In genomic region chr22:39933741-39934140, GRCh38 we compare ENCODE assay signal across 21 cellular contexts. TPM values are rescaled to one million over a fixed set of nuclear protein-coding genes. Genes with fewer than 3 reads are reported as not detected.
DNase-seq lines count a peak whose midpoint lies in the region; ATAC-seq and TF ChIP-seq lines count a peak whose summit lies in the region.
"Had no signal": no experiment of that assay in that cellular context is flagged by ENCODE, and none has a peak within 500 bp of the region (broad histone marks: within the 10 kb centered on the region; RNA-seq: fewer than 3 reads in every experiment).

No MANE protein-coding gene starts in this region.

- H3K27me3 ChIP-seq in SJCRH30: peaks cover 13% of the 10 kb centered on the region; the same call in 1 of the 2 replicates
- H3K27me3 ChIP-seq: ascending aorta had no signal

- DNase-seq in activated CD4-positive, alpha-beta T cell treated with anti-CD3 and anti-CD28 coated beads, Interleukin-2, amount 10 ng/mL, durations not matched to agents 24 days and 14 days: peak; percentile 77
- no peak for DNase-seq in activated CD4-positive, alpha-beta T cell treated with anti-CD3 and anti-CD28 coated beads, Interleukin-2, amount 50 U/mL, for 4 hours
- peak; percentile 57 for DNase-seq in OCI-LY7 (ENCODE audit: low spot score)
- DNase-seq in central memory CD8-positive, alpha-beta T cell (ENCODE audit: low spot score in 2 of 2): no peak
- no peak for DNase-seq in stimulated activated effector memory CD8-positive, alpha-beta T cell treated with anti-CD3 and anti-CD28 coated beads, Interleukin-12 subunit alpha, Interleukin-12 subunit beta, amount 100 ng/mL, for 72 hours (ENCODE audit: low spot score in 2 of 2)
- DNase-seq in RWPE1 (ENCODE audit: low spot score): no peak
- DNase-seq in SJCRH30: no peak
- DNase-seq: Caco-2, left colon, NCI-H1694, NCI-H345, RPMI8226, stomach had no signal

- peaks cover 4% of the 10 kb centered on the region for H3K36me3 Mint-ChIP-seq in activated CD4-positive, alpha-beta T cell treated with anti-CD3 and anti-CD28 coated beads, Interleukin-2, amount 10 ng/mL, durations not matched to agents 24 days and 14 days (ENCODE audit: low read depth)
- H3K36me3 Mint-ChIP-seq in central memory CD8-positive, alpha-beta T cell (ENCODE audit: insufficient read depth): peaks cover 27% of the 10 kb centered on the region
- H3K36me3 Mint-ChIP-seq in stimulated activated effector memory CD8-positive, alpha-beta T cell treated with anti-CD3 and anti-CD28 coated beads, Interleukin-12 subunit alpha, Interleukin-12 subunit beta, amount 100 ng/mL, for 72 hours: peaks cover 13% of the 10 kb centered on the region

- H4K20me1 ChIP-seq in OCI-LY7 (ENCODE audit: insufficient read depth, low read length): no peaks in the 10 kb centered on the region

- no peaks in the 10 kb centered on the region for H3K27me3 Mint-ChIP-seq in activated CD4-positive, alpha-beta T cell treated with anti-CD3 and anti-CD28 coated beads, Interleukin-2, amount 10 ng/mL, durations not matched to agents 24 days and 14 days
- H3K27me3 Mint-ChIP-seq in central memory CD8-positive, alpha-beta T cell: no peaks in the 10 kb centered on the region

- no TSS peak for BruUV-seq in OCI-LY7 (replicated peaks; lab: Mats Ljungman, UMichigan)

- H3K9me3 ChIP-seq in OCI-LY7 (ENCODE audit: low read length): no peaks in the 10 kb centered on the region
- H3K9me3 ChIP-seq in SJCRH30 (replicated peaks): no peaks in the 10 kb centered on the region
- H3K9me3 ChIP-seq: A549, ascending aorta, Caco-2, stomach had no signal

- H3K4me3 ChIP-seq in OCI-LY7 (ENCODE audit: low read depth, low read length, poor library complexity, severe bottlenecking): no peak overlapping the region
- H3K4me3 ChIP-seq in SJCRH30: no peak overlapping the region
- H3K4me3 ChIP-seq: A549, ascending aorta, smooth muscle cell, stomach had no signal

- no peaks in the 10 kb centered on the region for H3K9me3 Mint-ChIP-seq in activated CD4-positive, alpha-beta T cell treated with anti-CD3 and anti-CD28 coated beads, Interleukin-2, amount 10 ng/mL, durations not matched to agents 24 days and 14 days
- H3K9me3 Mint-ChIP-seq in central memory CD8-positive, alpha-beta T cell: no peaks in the 10 kb centered on the region
- H3K9me3 Mint-ChIP-seq in stimulated activated effector memory CD8-positive, alpha-beta T cell treated with anti-CD3 and anti-CD28 coated beads, Interleukin-12 subunit alpha, Interleukin-12 subunit beta, amount 100 ng/mL, for 72 hours: no peaks in the 10 kb centered on the region

- H3K27ac ChIP-seq in OCI-LY7 (ENCODE audit: low read depth, low read length, poor library complexity, severe bottlenecking) (no peak overlapping the region), RWPE1 (no peak overlapping the region), SJCRH30 (no peak overlapping the region)
- H3K27ac ChIP-seq: A549, ascending aorta, stomach had no signal

- H3K4me2 ChIP-seq in OCI-LY7 (ENCODE audit: low read length): no peak overlapping the region; the same call in 1 of the 2 replicates
- H3K4me2 ChIP-seq: A549, smooth muscle cell had no signal

- H3K36me3 ChIP-seq in OCI-LY7 (ENCODE audit: insufficient read depth, low read length) (no peaks in the 10 kb centered on the region), SJCRH30 (no peaks in the 10 kb centered on the region)
- H3K36me3 ChIP-seq: ascending aorta, stomach had no signal

- H3K27ac Mint-ChIP-seq in activated CD4-positive, alpha-beta T cell treated with anti-CD3 and anti-CD28 coated beads, Interleukin-2, amount 10 ng/mL, durations not matched to agents 24 days and 14 days: peak overlapping the region; percentile 91
- H3K27ac Mint-ChIP-seq in central memory CD8-positive, alpha-beta T cell (ENCODE audit: low read depth): peak overlapping the region; percentile 98
- peak overlapping the region; percentile 87 for H3K27ac Mint-ChIP-seq in stimulated activated effector memory CD8-positive, alpha-beta T cell treated with anti-CD3 and anti-CD28 coated beads, Interleukin-12 subunit alpha, Interleukin-12 subunit beta, amount 100 ng/mL, for 72 hours

- peak overlapping the region; percentile 74 for H3K4me3 Mint-ChIP-seq in activated CD4-positive, alpha-beta T cell treated with anti-CD3 and anti-CD28 coated beads, Interleukin-2, amount 10 ng/mL, durations not matched to agents 24 days and 14 days
- H3K4me3 Mint-ChIP-seq in central memory CD8-positive, alpha-beta T cell: peak overlapping the region; percentile 77
- H3K4me3 Mint-ChIP-seq in stimulated activated effector memory CD8-positive, alpha-beta T cell treated with anti-CD3 and anti-CD28 coated beads, Interleukin-12 subunit alpha, Interleukin-12 subunit beta, amount 100 ng/mL, for 72 hours: peak overlapping the region; percentile 70

- POLR2A ChIA-PET in OCI-LY7 (lab: Charles Lee) (no interaction called here), RWPE1 (lab: Yijun Ruan, JAX; ENCODE audit: low non-redundant PET) (no interaction called here)

- H3K4me1 Mint-ChIP-seq in activated CD4-positive, alpha-beta T cell treated with anti-CD3 and anti-CD28 coated beads, Interleukin-2, amount 10 ng/mL, durations not matched to agents 24 days and 14 days: peaks cover 62% of the 10 kb centered on the region
- H3K4me1 Mint-ChIP-seq in central memory CD8-positive, alpha-beta T cell: peaks cover 62% of the 10 kb centered on the region
- H3K4me1 Mint-ChIP-seq in stimulated activated effector memory CD8-positive, alpha-beta T cell treated with anti-CD3 and anti-CD28 coated beads, Interleukin-12 subunit alpha, Interleukin-12 subunit beta, amount 100 ng/mL, for 72 hours: peaks cover 62% of the 10 kb centered on the region

- no peaks in the 10 kb centered on the region for H3K9me2 ChIP-seq in OCI-LY7 (ENCODE audit: insufficient read depth, low read length)

- intact Hi-C loops in activated CD4-positive, alpha-beta T cell treated with anti-CD3 and anti-CD28 coated beads, Interleukin-2, amount 10 ng/mL, durations not matched to agents 24 days and 14 days (cut with micrococcal nuclease): loop anchor here (2.0 to 5.0 kb wide), 3 partner anchors 13 to 89 kb away; partner anchors contain the start of gene TMA7B
- intact Hi-C loops in OCI-LY7 (cut with micrococcal nuclease; ENCODE audit: unreplicated experiment): loop anchor here (5.0 kb wide), 1 partner anchor 89 kb away; no protein-coding TSS in a partner anchor

- H3K79me2 ChIP-seq in OCI-LY7 (ENCODE audit: insufficient read depth, low read depth, low read length): no peaks in the 10 kb centered on the region

- no peak for TF ChIP-seq CTCF in OCI-LY7 (conservative IDR thresholded peaks at IDR 0.05; ENCODE audit: low read length)
- no peak for TF ChIP-seq CTCF in RWPE1 (conservative IDR thresholded peaks at IDR 0.05; ENCODE audit: low read depth)

- no peak overlapping the region for H2AFZ ChIP-seq in OCI-LY7 (ENCODE audit: low read length)

- CTCF ChIA-PET in OCI-LY7 (lab: Charles Lee; ENCODE audit: unreplicated experiment): no interaction called here
- CTCF ChIA-PET in RWPE1 (lab: Yijun Ruan, JAX): interaction anchor here (0.5 to 0.7 kb wide), 2 partner anchors 73 to 341 kb away, joined by 3 to 4 read pairs; no protein-coding TSS in a partner anchor

- H3K4me1 ChIP-seq in OCI-LY7 (ENCODE audit: insufficient read depth, low read length, poor library complexity, severe bottlenecking) (peaks cover 25% of the 10 kb centered on the region), SJCRH30 (no peaks in the 10 kb centered on the region)
- H3K4me1 ChIP-seq: A549, ascending aorta, Caco-2 had no signal

- ATAC-seq in central memory CD8-positive, alpha-beta T cell (replicated peaks; ENCODE audit: extremely low read depth, poor library complexity, severe bottlenecking): no peak
- peak; percentile 24 for ATAC-seq in stimulated activated effector memory CD8-positive, alpha-beta T cell treated with anti-CD3 and anti-CD28 coated beads, Interleukin-12 subunit alpha, Interleukin-12 subunit beta, amount 100 ng/mL, for 72 hours
- ATAC-seq in GM18517 (IDR thresholded peaks at IDR 0.05; ENCODE audit: unreplicated experiment): no peak
- ATAC-seq: A549 had no signal

RNA-seq across cellular contexts. Expression of gene TMA7B, which starts 26.5 kb away (rescaled TPM):
- 0.90 and 0.96 TPM in 2 replicates for total RNA-seq in activated CD4-positive, alpha-beta T cell treated with anti-CD3 and anti-CD28 coated beads, Interleukin-2, amount 10 ng/mL, durations not matched to agents 24 days and 14 days
- not detected in 2 replicates for total RNA-seq in OCI-LY7 (2014; rRNA removed; shearing (Covaris generic))
- total RNA-seq in OCI-LY7 (2022): not detected in 2 replicates
- 0.08 TPM in 1 of 2 replicates, not detected in the other for total RNA-seq in SJCRH30 (2014; rRNA removed; shearing (Covaris generic))
- total RNA-seq: ascending aorta, Caco-2, fibroblast of villous mesenchyme, HT-29, left colon, smooth muscle cell had no signal

RNA-seq across cellular contexts. Expression of gene GRAP2, which starts 32.9 kb away (rescaled TPM):
- 34.4 and 38.4 TPM in 2 replicates for total RNA-seq in activated CD4-positive, alpha-beta T cell treated with anti-CD3 and anti-CD28 coated beads, Interleukin-2, amount 10 ng/mL, durations not matched to agents 24 days and 14 days
- 0.08 TPM in 1 of 2 replicates, not detected in the other for total RNA-seq in OCI-LY7 (2014; rRNA removed; shearing (Covaris generic))
- not detected in 2 replicates for total RNA-seq in OCI-LY7 (2022)
- not detected in 2 replicates for total RNA-seq in SJCRH30 (2014; rRNA removed; shearing (Covaris generic))
- total RNA-seq: ascending aorta, Caco-2, HT-29, smooth muscle cell had no signal

RNA-seq across cellular contexts. Expression of gene ENTHD1, which starts 40.2 kb away (rescaled TPM):
- total RNA-seq in activated CD4-positive, alpha-beta T cell treated with anti-CD3 and anti-CD28 coated beads, Interleukin-2, amount 10 ng/mL, durations not matched to agents 24 days and 14 days: 0.09 and 0.56 TPM in 2 replicates
- total RNA-seq in OCI-LY7 (2014; rRNA removed; shearing (Covaris generic)): not detected in 2 replicates
- not detected in 2 replicates for total RNA-seq in OCI-LY7 (2022)
- total RNA-seq in SJCRH30 (2014; rRNA removed; shearing (Covaris generic)): not detected in 2 replicates
- total RNA-seq: Caco-2, fibroblast of villous mesenchyme, HT-29, left colon, posterior vena cava, smooth muscle cell, stomach, urinary bladder had no signal

Comparison
In these comparisons a context has a peak if more than half of its experiments do, and no peak if none do; other contexts are left out.
1. DNase-seq: peak in activated CD4-positive, alpha-beta T cell treated with anti-CD3 and anti-CD28 coated beads, Interleukin-2, amount 10 ng/mL, durations not matched to agents 24 days and 14 days (single experiment) and OCI-LY7 (single experiment); none in activated CD4-positive, alpha-beta T cell treated with anti-CD3 and anti-CD28 coated beads, Interleukin-2, amount 50 U/mL, for 4 hours (0 of 2), central memory CD8-positive, alpha-beta T cell (0 of 2), stimulated activated effector memory CD8-positive, alpha-beta T cell treated with anti-CD3 and anti-CD28 coated beads, Interleukin-12 subunit alpha, Interleukin-12 subunit beta, amount 100 ng/mL, for 72 hours (0 of 2), RWPE1 (single experiment) and SJCRH30 (0 of 2).
2. RNA of gene GRAP2, which starts 32.9 kb away (total RNA-seq): 34.4 to 38.4 TPM in activated CD4-positive, alpha-beta T cell treated with anti-CD3 and anti-CD28 coated beads, Interleukin-2, amount 10 ng/mL, durations not matched to agents 24 days and 14 days; 0.08 TPM in OCI-LY7 and not detected in SJCRH30; every median in the first group is over 10 times any median in the second.
3. Peak in every context shown above with its lines, with median percentiles within 50 percentile points of each other: H3K27ac Mint-ChIP-seq and H3K4me3 Mint-ChIP-seq.